26 cellular contexts compared by ENCODE assay signal in genomic region chr2:240244543-240244942, GRCh38.
A peak's percentile ranks its signal among the peaks of the same experiment; 100 is the strongest.
DNase-seq lines count a peak whose midpoint lies in the region; ATAC-seq, FAIRE-seq and TF ChIP-seq lines count a peak whose summit lies in the region.
"Had no signal": no experiment of that assay in that cellular context is flagged by ENCODE, and none has a peak within 500 bp of the region (broad histone marks: within the 10 kb centered on the region; RNA-seq: fewer than 3 reads in every experiment).

No MANE protein-coding gene starts in this region.

- H3K27me3 ChIP-seq in BLaER1 (no peaks in the 10 kb centered on the region), psoas muscle (ENCODE audit: insufficient read depth in 3 of 3, low read length in 2 of 3) (no peaks in the 10 kb centered on the region), prostate gland (replicated peaks; ENCODE audit: insufficient read depth) (no peaks in the 10 kb centered on the region)
- H3K27me3 ChIP-seq: ascending aorta, BE2C, vagina had no signal

- no peak for FAIRE-seq in kidney (lab: Jason Lieb, UNC)
- FAIRE-seq: GM12891, HepG2 had no signal

- H3K4me3 ChIP-seq in BLaER1: no peak overlapping the region
- H3K4me3 ChIP-seq in kidney (ENCODE audit: low read length in 2 of 2): no peak overlapping the region
- H3K4me3 ChIP-seq in psoas muscle: no peak overlapping the region
- H3K4me3 ChIP-seq in prostate gland: no peak overlapping the region
- H3K4me3 ChIP-seq: ascending aorta, skin epidermis, vagina had no signal

- peak overlapping the region; percentile 89 for H3K27ac ChIP-seq in BLaER1
- no peak overlapping the region for H3K27ac ChIP-seq in kidney (ENCODE audit: low read depth in 2 of 2, low read length in 2 of 2)
- H3K27ac ChIP-seq in psoas muscle: peak overlapping the region; percentile 53
- H3K27ac ChIP-seq in prostate gland: no peak overlapping the region
- H3K27ac ChIP-seq: ascending aorta, HL-60, skin epidermis, vagina had no signal

- H3K36me3 ChIP-seq in BLaER1: no peaks in the 10 kb centered on the region
- no peaks in the 10 kb centered on the region for H3K36me3 ChIP-seq in kidney (ENCODE audit: control insufficient read depth in 1 of 2, insufficient read depth in 2 of 2, low read length in 2 of 2)
- no peaks in the 10 kb centered on the region for H3K36me3 ChIP-seq in psoas muscle (ENCODE audit: insufficient read depth in 1 of 2, low read depth in 1 of 2)
- no peaks in the 10 kb centered on the region for H3K36me3 ChIP-seq in prostate gland
- H3K36me3 ChIP-seq: ascending aorta, BE2C, vagina had no signal

- TF ChIP-seq POLR2A in prostate gland (IDR thresholded peaks at IDR 0.05): no peak

- peaks cover 65% of the 10 kb centered on the region for H3K4me1 ChIP-seq in BLaER1
- no peaks in the 10 kb centered on the region for H3K4me1 ChIP-seq in kidney (ENCODE audit: control insufficient read depth in 1 of 2, insufficient read depth in 1 of 2, low read depth in 1 of 2, low read length in 2 of 2)
- no peaks in the 10 kb centered on the region for H3K4me1 ChIP-seq in psoas muscle
- H3K4me1 ChIP-seq in prostate gland (replicated peaks): no peaks in the 10 kb centered on the region
- H3K4me1 ChIP-seq: ascending aorta had no signal

- DNase-seq in MV-4-11 (lab: John Stamatoyannopoulos, UW) (peak; percentile 25), kidney (peak; percentile 65), psoas muscle (peak in 1 of 2 donors; percentile 77), prostate gland (ENCODE audit: low spot score) (no peak)
- DNase-seq: activated CD4-positive, alpha-beta T cell treated with anti-CD3 and anti-CD28 coated beads for 48 hours; activated naive CD8-positive, alpha-beta T cell treated with anti-CD3 and anti-CD28 coated beads for 36 hours; BE2C; COR-L47; HCEC 1CT; natural killer cell; NCI-H1092 treated with DMSO at 0.1 percent for 48 hours; NCI-H1930; NCI-H2227 treated with DMSO at 0.1 percent for 48 hours; NCI-H748 treated with DMSO at 0.1 percent for 48 hours; stimulated activated CD4-positive, alpha-beta T cell treated with anti-CD3 and anti-CD28 coated beads, Interleukin-1b, Interleukin-23, amount 100 ng/mL, for 48 hours had no signal

- 45 to 61% (median 47%) methylated on average over 15 of the region's 15 CpGs for WGBS in psoas muscle, 3 donors
- WGBS in prostate gland: 72% methylated on average over 15 of the region's 15 CpGs

- no peaks in the 10 kb centered on the region for H4K20me1 ChIP-seq in BLaER1

- TF ChIP-seq CTCF in kidney (IDR thresholded peaks at IDR 0.05; ENCODE audit: borderline replicate concordance, extremely low read depth, insufficient read depth) (no peak), psoas muscle (IDR thresholded peaks at IDR 0.05) (no peak), prostate gland (IDR thresholded peaks at IDR 0.05) (no peak)

- H3K4me2 ChIP-seq in BLaER1: peak overlapping the region; percentile 91

- H3K9ac ChIP-seq in BLaER1 (peak overlapping the region; percentile 31; the same call in 1 of the 2 replicates), kidney (ENCODE audit: low read length in 2 of 2) (no peak overlapping the region)

- peaks cover 11% of the 10 kb centered on the region; the same call in 1 of the 2 replicates for H3K9me3 ChIP-seq in BLaER1
- H3K9me3 ChIP-seq in kidney (ENCODE audit: control insufficient read depth in 1 of 2, low read length in 2 of 2): no peaks in the 10 kb centered on the region
- no peaks in the 10 kb centered on the region for H3K9me3 ChIP-seq in psoas muscle
- no peaks in the 10 kb centered on the region for H3K9me3 ChIP-seq in prostate gland
- H3K9me3 ChIP-seq: ascending aorta, BE2C, vagina had no signal

- intact Hi-C loops in kidney (cut with DNase I) (no loop called here), psoas muscle (cut with DNase I) (no loop called here), prostate gland (cut with DNase I) (no loop called here)

- ATAC-seq in psoas muscle (peak in 2 of 4 donors; percentile 33 to 47), HG03159 (IDR thresholded peaks at IDR 0.05; ENCODE audit: unreplicated experiment) (no peak), GM18868 (IDR thresholded peaks at IDR 0.05; ENCODE audit: unreplicated experiment) (no peak), GM19324 (IDR thresholded peaks at IDR 0.05; ENCODE audit: low FRiP score, unreplicated experiment) (no peak)
- ATAC-seq: HepG2, left lobe of liver, natural killer cell had no signal

Comparison
In these comparisons a context has a peak if more than half of its experiments do, and no peak if none do; other contexts are left out.
1. H3K27ac ChIP-seq: peak in BLaER1 (single experiment) and psoas muscle (single experiment); none in kidney (0 of 2) and prostate gland (0 of 2).